ENCODE assay signal across 19 cellular contexts in genomic region chr5:65837139-65837538, GRCh38.
A peak's percentile ranks its signal among the peaks of the same experiment; 100 is the strongest.
DNase-seq lines count a peak whose midpoint lies in the region; ATAC-seq, FAIRE-seq and TF ChIP-seq lines count a peak whose summit lies in the region.
"Had no signal": no experiment of that assay in that cellular context is flagged by ENCODE, and none has a peak within 500 bp of the region (broad histone marks: within the 10 kb centered on the region; RNA-seq: fewer than 3 reads in every experiment).

No MANE protein-coding gene starts in this region.

- BruUV-seq in IMR-90 (replicated peaks; lab: Mats Ljungman, UMichigan), result no TSS peak

- no peak overlapping the region for H2AFZ ChIP-seq in IMR-90 (replicated peaks; ENCODE audit: low read length, poor library complexity)
- H2AFZ ChIP-seq: hepatocyte had no signal

- H3K4me1 ChIP-seq in IMR-90 (ENCODE audit: control insufficient read depth, insufficient read depth, low read length), result peaks cover 10% of the 10 kb centered on the region
- H3K4me1 ChIP-seq: stomach had no signal

- no peaks in the 10 kb centered on the region for H4K20me1 ChIP-seq in IMR-90 (ENCODE audit: insufficient read depth, low read length)

- in situ Hi-C loops in IMR-90 (cut with MboI; ENCODE audit: low sequenced_read_pairs), result no loop called here

- peak overlapping the region; percentile 50; the same call in 1 of the 3 replicates for H2BK15ac ChIP-seq in IMR-90 (ENCODE audit: low read depth, low read length)

- peak overlapping the region; percentile 85 for H3K4ac ChIP-seq in IMR-90 (ENCODE audit: low read depth, low read length)

- no peaks in the 10 kb centered on the region for H3K36me3 ChIP-seq in IMR-90 (ENCODE audit: control insufficient read depth, insufficient read depth, low read length)
- no peaks in the 10 kb centered on the region for H3K36me3 ChIP-seq in bronchial epithelial cell (ENCODE audit: control insufficient read depth, insufficient read depth, low read length)
- no peaks in the 10 kb centered on the region for H3K36me3 ChIP-seq in WERI-Rb-1
- H3K36me3 ChIP-seq: right atrium auricular region, stomach had no signal

- H4K8ac ChIP-seq in IMR-90 (ENCODE audit: low read depth in 2 of 2, low read length in 2 of 2), result peak overlapping the region in 1 of 2 experiments; percentile 82; a peak in 2 of 4 replicates

- no peaks in the 10 kb centered on the region for H3K9me3 ChIP-seq in IMR-90 (ENCODE audit: control insufficient read depth, insufficient read depth, low read length)
- no peaks in the 10 kb centered on the region for H3K9me3 ChIP-seq in WERI-Rb-1 (ENCODE audit: severe bottlenecking)
- H3K9me3 ChIP-seq: right atrium auricular region, stomach had no signal

- peak overlapping the region; percentile 84; the same call in 1 of the 2 replicates for H3K18ac ChIP-seq in IMR-90 (ENCODE audit: low read depth, low read length)

- intact Hi-C loops in IMR-90 (cut with micrococcal nuclease), result no loop called here

- H3K56ac ChIP-seq in IMR-90 (ENCODE audit: extremely low read depth, insufficient read depth, low read length), result no peak overlapping the region

- H3K9me1 ChIP-seq in IMR-90 (ENCODE audit: insufficient read depth, low read length), result peaks cover 3% of the 10 kb centered on the region; the same call in 1 of the 2 replicates

- H3K23ac ChIP-seq in IMR-90 (ENCODE audit: low read depth, low read length), result no peak overlapping the region

- no peaks in the 10 kb centered on the region; a peak in 1 of 4 replicates for H3K79me1 ChIP-seq in IMR-90 (ENCODE audit: low read depth in 1 of 2, low read length in 2 of 2)

- H3K4me2 ChIP-seq in IMR-90 (ENCODE audit: low read depth, low read length), result peak overlapping the region; percentile 67
- H3K4me2 ChIP-seq: hepatocyte had no signal

- no peak overlapping the region for H2AK9ac ChIP-seq in IMR-90 (replicated peaks; ENCODE audit: low read depth, low read length, poor library complexity)

- H3K4me3 ChIP-seq in IMR-90 (ENCODE audit: insufficient read depth, low read depth, low read length) (no peak overlapping the region), bronchial epithelial cell (ENCODE audit: low read depth, low read length) (no peak overlapping the region), WERI-Rb-1 (ENCODE audit: low read depth, low read length) (no peak overlapping the region)
- H3K4me3 ChIP-seq: hepatocyte, K562, right atrium auricular region, stomach had no signal

- no peak for TF ChIP-seq RAD21 in IMR-90 (IDR thresholded peaks at IDR 0.05; ENCODE audit: low read length)

- H2BK20ac ChIP-seq in IMR-90 (ENCODE audit: low read depth, low read length), result peak overlapping the region; percentile 94

- H2BK120ac ChIP-seq in IMR-90 (ENCODE audit: low read depth, low read length), result peak overlapping the region; percentile 83

- H3K27me3 ChIP-seq in IMR-90 (ENCODE audit: control insufficient read depth, insufficient read depth, low read length) (no peaks in the 10 kb centered on the region), bronchial epithelial cell (ENCODE audit: control insufficient read depth, insufficient read depth, low read length) (no peaks in the 10 kb centered on the region), WERI-Rb-1 (ENCODE audit: insufficient read depth, low read depth, severe bottlenecking) (no peaks in the 10 kb centered on the region)
- H3K27me3 ChIP-seq: hepatocyte, right atrium auricular region, stomach had no signal

- POLR2A ChIA-PET in IMR-90 (lab: Charles Lee; ENCODE audit: unreplicated experiment), result no interaction called here

- H3K9ac ChIP-seq in IMR-90 (ENCODE audit: low read depth, low read length), result no peak overlapping the region

- peak overlapping the region; percentile 93 for H3K14ac ChIP-seq in IMR-90 (replicated peaks; ENCODE audit: low read depth, low read length)

- TF ChIP-seq CTCF in IMR-90 (conservative IDR thresholded peaks at IDR 0.05; ENCODE audit: low read depth, low read length), result no peak
- TF ChIP-seq CTCF in bronchial epithelial cell (IDR thresholded peaks at IDR 0.05; ENCODE audit: insufficient read depth, low read length, severe bottlenecking), result no peak
- TF ChIP-seq CTCF in WERI-Rb-1 (IDR thresholded peaks at IDR 0.05; ENCODE audit: low read depth, low read length), result no peak

- dilution Hi-C loops in IMR-90 (cut with HindIII; ENCODE audit: low sequenced_read_pairs, unreplicated experiment), result no loop called here

- FAIRE-seq in bronchial epithelial cell (lab: Jason Lieb, UNC), result no peak
- FAIRE-seq: K562 had no signal

- peak; percentile 38 for DNase-seq in AG08396 (ENCODE audit: low spot score)
- peak; percentile 93 for DNase-seq in IMR-90
- peak; percentile 83 for DNase-seq in bronchial epithelial cell (ENCODE audit: low read depth)
- DNase-seq in kidney glomerular epithelial cell (lab: John Stamatoyannopoulos, UW), result peak; percentile 35
- DNase-seq in WERI-Rb-1, result no peak
- DNase-seq in hippocampal formation (lab: John Stamatoyannopoulos, UW), result no peak
- no peak for DNase-seq in effector CD4-positive, alpha-beta T cell
- DNase-seq: activated CD4-positive, alpha-beta T cell treated with anti-CD3 and anti-CD28 coated beads for 48 hours; activated CD8-positive, alpha-beta memory T cell treated with anti-CD3 and anti-CD28 coated beads, Interleukin-2, amount 50 U/mL, for 4 hours; activated gamma-delta T cell treated with Interleukin-2 at 50 U/mL for 16 hours; GDM1; NCI-H1092; NCI-H748 treated with DMSO at 0.1 percent for 48 hours; stomach had no signal

- peak overlapping the region; percentile 69 for H2BK5ac ChIP-seq in IMR-90 (ENCODE audit: low read depth, low read length, poor library complexity, severe bottlenecking)

- H3K27ac ChIP-seq in IMR-90 (ENCODE audit: insufficient read depth, low read length), result peak overlapping the region; percentile 51; the same call in 1 of the 2 replicates
- no peak overlapping the region for H3K27ac ChIP-seq in WERI-Rb-1
- H3K27ac ChIP-seq: hepatocyte, right atrium auricular region, stomach had no signal

- H4K91ac ChIP-seq in IMR-90 (ENCODE audit: insufficient read depth, low read depth, low read length), result no peak overlapping the region

- ATAC-seq in IMR-90 (ENCODE audit: low read depth) (peak; percentile 84), GM21576 (IDR thresholded peaks at IDR 0.05; ENCODE audit: unreplicated experiment) (no peak)
- ATAC-seq: K562, Panc1 had no signal

- CTCF ChIA-PET in IMR-90 (lab: Yijun Ruan, JAX), result interaction anchor here (0.6 kb wide), 1 partner anchor 183 kb away, joined by 6 read pairs; no protein-coding TSS in a partner anchor

- H2AK5ac ChIP-seq in IMR-90 (ENCODE audit: low read depth, low read length), result peak overlapping the region; percentile 89; the same call in 1 of the 2 replicates

- no peak for TF ChIP-seq POLR2A in IMR-90 (IDR thresholded peaks at IDR 0.05; ENCODE audit: low read depth, low read length)

- no peak overlapping the region for H4K5ac ChIP-seq in IMR-90 (ENCODE audit: low read depth, low read length)

TF ChIP-seq in IMR-90, 13 proteins besides CTCF, POLR2A, EP300 and RAD21:
- peak; percentile 61 for TF ChIP-seq FOS (IDR thresholded peaks at IDR 0.05; ENCODE audit: low read depth, low read length)
- peak; percentile 68 for TF ChIP-seq MAFK (IDR thresholded peaks at IDR 0.05; ENCODE audit: low read depth, low read length)
- TF ChIP-seq USF2 (IDR thresholded peaks at IDR 0.05; ENCODE audit: low read depth, low read length), result no peak

Comparison
In these comparisons a context has a peak if more than half of its experiments do, and no peak if none do; other contexts are left out.
1. DNase-seq: peak in AG08396 (single experiment), IMR-90 (single experiment), bronchial epithelial cell (single experiment) and kidney glomerular epithelial cell (single experiment); none in WERI-Rb-1 (single experiment), hippocampal formation (0 of 2) and effector CD4-positive, alpha-beta T cell (single experiment).